24 cellular contexts compared by ENCODE assay signal in the genomic region with DNA sequence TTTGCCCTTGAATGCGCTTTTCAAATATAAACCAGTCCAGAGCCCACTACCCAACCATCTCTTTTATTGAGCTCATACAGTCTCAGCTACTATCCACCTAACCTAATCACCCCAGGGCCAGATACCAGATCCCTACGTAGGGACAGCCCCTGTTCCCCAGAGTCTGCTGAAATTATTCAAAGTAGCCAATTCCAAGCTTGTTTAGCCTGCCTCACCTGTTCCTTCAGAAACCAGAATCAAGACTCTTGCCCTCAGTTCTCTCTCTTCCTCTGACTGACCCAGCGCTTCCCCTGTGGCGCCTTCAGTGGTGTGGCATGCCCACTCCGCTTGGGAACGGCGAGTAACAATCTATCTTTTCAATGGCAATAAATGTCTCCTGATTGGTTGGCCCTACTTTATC.
"Had no signal": no experiment of that assay in that cellular context is flagged by ENCODE, and none has a peak within 500 bp of the region (broad histone marks: within the 10 kb centered on the region; RNA-seq: fewer than 3 reads in every experiment).

No MANE protein-coding gene starts in this region.

- H3K9me3 ChIP-seq: colonic mucosa, esophagus muscularis mucosa, esophagus squamous epithelium, gastrocnemius medialis, gastroesophageal sphincter, heart left ventricle, heart right ventricle had no signal

- H3K27me3 ChIP-seq: colonic mucosa, dorsolateral prefrontal cortex, esophagus muscularis mucosa, esophagus squamous epithelium, foreskin keratinocyte, gastrocnemius medialis, gastroesophageal sphincter, heart left ventricle, heart right ventricle had no signal

- ATAC-seq: effector memory CD8-positive, alpha-beta T cell; foreskin keratinocyte; gastrocnemius medialis; gastroesophageal sphincter; heart left ventricle; heart right ventricle had no signal

- H3K4me3 Mint-ChIP-seq: dendritic cell treated with granulocyte-macrophage colony-stimulating factor and Interleukin-4, amounts not matched to agents 40 ng/mL and 50 ng/mL, for 4 days; effector memory CD8-positive, alpha-beta T cell; endodermal cell had no signal

- H3K9me3 Mint-ChIP-seq: dendritic cell treated with granulocyte-macrophage colony-stimulating factor and Interleukin-4, amounts not matched to agents 40 ng/mL and 50 ng/mL, for 4 days; effector memory CD8-positive, alpha-beta T cell; endodermal cell had no signal

- DNase-seq: colonic mucosa; cortex of kidney; dermis blood vessel endothelial cell; dorsolateral prefrontal cortex; effector CD4-positive, alpha-beta T cell; effector CD8-positive, alpha-beta T cell; effector memory CD4-positive, alpha-beta T cell; effector memory CD8-positive, alpha-beta T cell; endodermal cell; erythroblast; esophagus squamous epithelium; foreskin fibroblast; foreskin keratinocyte; foreskin melanocyte; gastrocnemius medialis; glutamatergic neuron; head of caudate nucleus; heart left ventricle; heart right ventricle had no signal

- H3K27ac ChIP-seq: colonic mucosa, coronary artery, dorsolateral prefrontal cortex, epithelial cell of prostate, esophagus muscularis mucosa, esophagus squamous epithelium, foreskin keratinocyte, gastrocnemius medialis, gastroesophageal sphincter, heart left ventricle, heart right ventricle had no signal

- H3K27ac Mint-ChIP-seq: dendritic cell treated with granulocyte-macrophage colony-stimulating factor and Interleukin-4, amounts not matched to agents 40 ng/mL and 50 ng/mL, for 4 days; effector memory CD8-positive, alpha-beta T cell; endodermal cell had no signal

- H3K27me3 Mint-ChIP-seq: dendritic cell treated with granulocyte-macrophage colony-stimulating factor and Interleukin-4, amounts not matched to agents 40 ng/mL and 50 ng/mL, for 4 days had no signal

- H3K4me3 ChIP-seq: colonic mucosa, coronary artery, dorsolateral prefrontal cortex, esophagus muscularis mucosa, esophagus squamous epithelium, gastrocnemius medialis, gastroesophageal sphincter, heart left ventricle, heart right ventricle had no signal

- H3K4me1 ChIP-seq: colonic mucosa, esophagus muscularis mucosa, gastrocnemius medialis, gastroesophageal sphincter, heart left ventricle, heart right ventricle had no signal

- H3K36me3 ChIP-seq: colonic mucosa, esophagus muscularis mucosa, esophagus squamous epithelium, gastrocnemius medialis, gastroesophageal sphincter, heart left ventricle, heart right ventricle had no signal
